In genomic region chr3:25831578-25831977, GRCh38 we compare ENCODE assay signal across 10 cellular contexts. TPM values are rescaled to one million over a fixed set of nuclear protein-coding genes. Genes with fewer than 3 reads are reported as not detected.
DNase-seq lines count a peak whose midpoint lies in the region; ATAC-seq and TF ChIP-seq lines count a peak whose summit lies in the region.
"Had no signal": no experiment of that assay in that cellular context is flagged by ENCODE, and none has a peak within 500 bp of the region (broad histone marks: within the 10 kb centered on the region; RNA-seq: fewer than 3 reads in every experiment).

No MANE protein-coding gene starts in this region.

- DNase-seq in NOMO-1 treated with dmso at 0.1 percent for 144 hours (lab: John Stamatoyannopoulos, UW; ENCODE audit: unreplicated experiment) (peak; percentile 58), fibroblast of gingiva (ENCODE audit: low read depth) (peak; percentile 14), NCI-H1092 (lab: John Stamatoyannopoulos, UW) (no peak), NCI-H2029 treated with DMSO at 0.1 percent for 48 hours (lab: John Stamatoyannopoulos, UW) (no peak), left ventricle myocardium superior (no peak)
- DNase-seq: activated naive CD8-positive, alpha-beta T cell treated with anti-CD3 and anti-CD28 coated beads for 36 hours had no signal

- intact Hi-C loops in left ventricle myocardium superior (cut with micrococcal nuclease): no loop called here

- ATAC-seq in GM18858 (IDR thresholded peaks at IDR 0.05; ENCODE audit: unreplicated experiment): peak; percentile 34
- ATAC-seq in HG02588 (IDR thresholded peaks at IDR 0.05; ENCODE audit: unreplicated experiment): no peak
- no peak for ATAC-seq in left ventricle myocardium superior

- 0 out of 2 replicates have a peak, but pooled peaks have one; percentile 18 for TF ChIP-seq CTCF in 22Rv1 (IDR thresholded peaks at IDR 0.05)

- H3K27ac ChIP-seq in 22Rv1: no peak overlapping the region
- H3K27ac ChIP-seq: neutrophil had no signal

RNA-seq across cellular contexts. Expression of gene OXSM, which starts 41.7 kb away (rescaled TPM):
- 15.5 TPM for total RNA-seq in left ventricle myocardium superior

RNA-seq across cellular contexts. Expression of gene NGLY1, which starts 48.3 kb away (rescaled TPM):
- 35.3 TPM for total RNA-seq in left ventricle myocardium superior

Comparison
In these comparisons a context has a peak if more than half of its experiments do, and no peak if none do; other contexts are left out.
1. DNase-seq: peak in NOMO-1 treated with dmso at 0.1 percent for 144 hours (single experiment) and fibroblast of gingiva (single experiment); none in NCI-H1092 (single experiment), NCI-H2029 treated with DMSO at 0.1 percent for 48 hours (single experiment) and left ventricle myocardium superior (single experiment).